Comparison of ENCODE assay signal across 13 cellular contexts in the genomic region with DNA sequence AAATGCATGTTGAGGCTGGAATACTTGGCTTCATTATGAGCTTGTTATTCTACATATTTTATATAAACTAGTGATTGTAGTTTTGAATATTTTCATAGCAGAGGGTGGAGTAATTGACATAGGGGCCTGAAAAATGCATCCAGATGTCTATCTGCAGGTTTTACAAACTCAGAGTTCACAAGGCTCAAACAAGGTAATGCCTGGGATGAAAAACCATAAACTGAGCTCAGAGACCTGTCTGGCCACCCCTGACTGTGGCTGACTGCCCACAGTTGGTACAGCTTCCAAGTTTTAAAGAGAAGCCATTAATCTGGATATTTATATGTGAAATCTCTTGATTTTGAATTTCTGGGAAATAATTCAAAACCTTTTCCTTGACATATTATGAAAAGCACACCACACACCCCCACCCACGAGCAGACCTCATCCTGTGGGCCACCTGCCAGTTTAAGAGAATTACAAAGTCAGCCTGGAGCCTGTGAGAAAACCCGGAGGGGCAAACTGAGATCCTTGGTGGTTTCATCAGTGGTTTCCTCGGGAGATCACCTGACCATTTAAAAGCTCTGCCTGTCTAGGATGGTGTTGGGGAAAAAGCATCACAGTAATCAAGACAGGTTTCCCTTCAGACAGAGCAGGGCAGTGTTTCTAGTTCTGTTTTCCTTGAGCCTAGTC.
DNase-seq lines count a peak whose midpoint lies in the region; ATAC-seq and TF ChIP-seq lines count a peak whose summit lies in the region.
"Had no signal": no experiment of that assay in that cellular context is flagged by ENCODE, and none has a peak within 500 bp of the region (broad histone marks: within the 10 kb centered on the region; RNA-seq: fewer than 3 reads in every experiment).

No MANE protein-coding gene starts in this region.

- no peak overlapping the region for H3K9ac ChIP-seq in endodermal cell (ENCODE audit: extremely low read depth, low read length, poor library complexity, severe bottlenecking)

- no peaks in the 10 kb centered on the region for H3K27me3 Mint-ChIP-seq in endodermal cell (ENCODE audit: insufficient read depth)
- H3K27me3 Mint-ChIP-seq: stimulated activated naive B cell treated with anti-CD40 and anti-IgM and Interleukin-4, amounts not matched to agents 10 μg/mL and 1 μg/mL and 100 μg/mL, for 72 hours had no signal

- no peaks in the 10 kb centered on the region for H3K9me3 ChIP-seq in endodermal cell (ENCODE audit: control insufficient read depth, low read length)

- H3K27me3 ChIP-seq in endodermal cell (ENCODE audit: control insufficient read depth, insufficient read depth, low read length, poor library complexity, severe bottlenecking): no peaks in the 10 kb centered on the region

- DNase-seq in AG09319 (ENCODE audit: extremely low read depth, low read depth) (peak; percentile 23), NCI-H446 treated with DMSO at 0.1 percent for 48 hours (lab: John Stamatoyannopoulos, UW) (peak; percentile 17), fibroblast of peridontal ligament (ENCODE audit: extremely low read depth) (peak; percentile 41), HCEC 1CT (no peak), endodermal cell (no peak)
- DNase-seq: activated naive CD4-positive, alpha-beta T cell treated with anti-CD3 and anti-CD28 coated beads for 36 hours; DMS153; NCI-H510A; stimulated activated CD4-positive, alpha-beta T cell treated with anti-CD3 and anti-CD28 coated beads, Interleukin-4, amount 100 ng/mL, for 24 hours; stimulated activated naive B cell treated with anti-CD40 and anti-IgM and Interleukin-4, amounts not matched to agents 10 μg/mL and 1 μg/mL and 100 μg/mL, for 72 hours had no signal

- no peak for TF ChIP-seq CTCF in AG09319 (IDR thresholded peaks at IDR 0.05; ENCODE audit: low read depth, low read length)
- no peak for TF ChIP-seq CTCF in endodermal cell (conservative IDR thresholded peaks at IDR 0.05)

- H3K36me3 Mint-ChIP-seq in endodermal cell (ENCODE audit: low read depth): no peaks in the 10 kb centered on the region
- H3K36me3 Mint-ChIP-seq: stimulated activated naive B cell treated with anti-CD40 and anti-IgM and Interleukin-4, amounts not matched to agents 10 μg/mL and 1 μg/mL and 100 μg/mL, for 72 hours had no signal

- H3K4me3 Mint-ChIP-seq in endodermal cell: no peak overlapping the region
- H3K4me3 Mint-ChIP-seq: activated naive CD4-positive, alpha-beta T cell treated with anti-CD3 and anti-CD28 coated beads for 36 hours; stimulated activated naive B cell treated with anti-CD40 and anti-IgM and Interleukin-4, amounts not matched to agents 10 μg/mL and 1 μg/mL and 100 μg/mL, for 72 hours had no signal

- WGBS in endodermal cell (ENCODE audit: insufficient coverage in 1 of 2, insufficient read length in 1 of 2), 2 experiments: 79 to 100% methylated on average over 1 to 3 of the region's 3 CpGs

- H3K36me3 ChIP-seq in endodermal cell (ENCODE audit: control insufficient read depth, insufficient read depth, low read length): no peaks in the 10 kb centered on the region

- H3K27ac ChIP-seq in endodermal cell (ENCODE audit: low read depth, low read length): no peak overlapping the region

- no peak overlapping the region for H3K4me3 ChIP-seq in endodermal cell (ENCODE audit: low read length)

- H3K9me3 Mint-ChIP-seq in endodermal cell: no peaks in the 10 kb centered on the region
- H3K9me3 Mint-ChIP-seq: activated naive CD4-positive, alpha-beta T cell treated with anti-CD3 and anti-CD28 coated beads for 36 hours; stimulated activated naive B cell treated with anti-CD40 and anti-IgM and Interleukin-4, amounts not matched to agents 10 μg/mL and 1 μg/mL and 100 μg/mL, for 72 hours had no signal

- ATAC-seq in GM21381 (IDR thresholded peaks at IDR 0.05; ENCODE audit: unreplicated experiment): peak; percentile 49
- ATAC-seq in GM18519 (IDR thresholded peaks at IDR 0.05; ENCODE audit: low FRiP score, unreplicated experiment): no peak
- ATAC-seq in HG03025 (IDR thresholded peaks at IDR 0.05; ENCODE audit: low FRiP score, unreplicated experiment): no peak
- ATAC-seq: stimulated activated naive B cell treated with anti-CD40 and anti-IgM and Interleukin-4, amounts not matched to agents 10 μg/mL and 1 μg/mL and 100 μg/mL, for 72 hours had no signal

- peaks cover 3% of the 10 kb centered on the region for H3K4me1 ChIP-seq in endodermal cell (ENCODE audit: control insufficient read depth, insufficient read depth, low read length)

- no peak overlapping the region for H3K27ac Mint-ChIP-seq in endodermal cell
- H3K27ac Mint-ChIP-seq: activated naive CD4-positive, alpha-beta T cell treated with anti-CD3 and anti-CD28 coated beads for 36 hours; stimulated activated naive B cell treated with anti-CD40 and anti-IgM and Interleukin-4, amounts not matched to agents 10 μg/mL and 1 μg/mL and 100 μg/mL, for 72 hours had no signal

- H3K4me1 Mint-ChIP-seq in endodermal cell: peaks cover 9% of the 10 kb centered on the region
- H3K4me1 Mint-ChIP-seq: stimulated activated naive B cell treated with anti-CD40 and anti-IgM and Interleukin-4, amounts not matched to agents 10 μg/mL and 1 μg/mL and 100 μg/mL, for 72 hours had no signal

Comparison
In these comparisons a context has a peak if more than half of its experiments do, and no peak if none do; other contexts are left out.
1. DNase-seq: peak in AG09319 (single experiment), NCI-H446 treated with DMSO at 0.1 percent for 48 hours (single experiment) and fibroblast of peridontal ligament (single experiment); none in HCEC 1CT (single experiment) and endodermal cell (single experiment).